16 cellular contexts compared by ENCODE assay signal in the genomic region with DNA sequence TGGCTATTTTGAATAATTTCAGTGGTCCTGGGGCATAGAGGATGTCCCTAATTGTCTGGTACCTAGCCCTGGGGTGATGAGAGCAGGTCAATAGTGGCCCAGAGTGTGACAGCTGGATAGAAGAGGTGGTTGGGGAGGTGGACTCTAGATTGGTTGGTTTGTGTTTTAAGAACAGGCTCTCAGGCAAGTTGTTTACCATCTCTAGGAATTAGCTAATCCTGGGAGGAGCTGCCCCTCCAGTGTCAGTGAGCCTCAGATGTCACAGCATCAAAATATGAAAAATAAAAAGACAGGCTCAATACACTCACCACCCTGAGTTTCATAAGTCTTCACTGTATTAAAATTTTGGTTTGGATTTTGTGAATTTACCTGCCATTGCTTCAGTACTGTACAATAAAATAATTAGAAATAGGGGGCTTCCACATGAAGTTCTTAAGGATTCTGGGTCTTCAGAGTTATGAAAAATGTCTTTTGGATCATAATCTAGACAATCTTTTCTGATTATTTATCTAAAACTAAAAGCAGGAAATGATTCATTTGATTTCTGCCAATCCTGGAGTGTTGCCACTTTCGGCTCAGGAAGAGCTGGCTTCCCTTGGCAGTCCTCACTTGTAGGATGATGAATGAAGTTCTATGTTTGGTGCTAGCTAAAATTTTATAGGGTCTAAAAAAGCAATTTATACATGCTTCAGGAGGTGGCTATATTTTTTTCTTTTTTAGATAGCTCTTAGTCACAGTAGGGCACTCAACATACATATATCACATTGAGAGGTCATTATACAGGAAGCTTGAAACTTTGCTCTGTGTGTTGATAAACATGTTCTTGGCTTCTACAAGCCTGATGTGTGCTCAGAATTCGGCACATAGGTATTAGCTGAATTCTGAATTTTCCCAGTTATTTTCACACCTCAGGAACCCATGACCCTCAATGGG.
A peak's percentile ranks its signal among the peaks of the same experiment; 100 is the strongest.
DNase-seq lines count a peak whose midpoint lies in the region; ATAC-seq and TF ChIP-seq lines count a peak whose summit lies in the region.
"Had no signal": no experiment of that assay in that cellular context is flagged by ENCODE, and none has a peak within 500 bp of the region (broad histone marks: within the 10 kb centered on the region; RNA-seq: fewer than 3 reads in every experiment).

No MANE protein-coding gene starts in this region.

- TF ChIP-seq CTCF in ovary (IDR thresholded peaks at IDR 0.05), result no peak

- TF ChIP-seq POLR2A in ovary (IDR thresholded peaks at IDR 0.05), result no peak

- no peak for TF ChIP-seq EP300 in ovary (IDR thresholded peaks at IDR 0.05)

- no peaks in the 10 kb centered on the region for H3K4me1 ChIP-seq in ovary (ENCODE audit: insufficient read depth)
- H3K4me1 ChIP-seq: parathyroid adenoma had no signal

- WGBS in ovary, 3 donors, result 65 to 72% (median 68%) methylated on average over 2 of the region's 2 CpGs

- no peak overlapping the region for H3K27ac ChIP-seq in ovary
- H3K27ac ChIP-seq: 22Rv1, parathyroid adenoma, upper lobe of right lung had no signal

- no peak overlapping the region for H3K4me3 ChIP-seq in ovary
- H3K4me3 ChIP-seq: upper lobe of right lung had no signal

- ATAC-seq in GM18868 (IDR thresholded peaks at IDR 0.05; ENCODE audit: unreplicated experiment), result no peak
- ATAC-seq: upper lobe of right lung had no signal

- DNase-seq in DMS153 (lab: John Stamatoyannopoulos, UW) (peak; percentile 1), DMS153 treated with DMSO at 0.1 percent for 48 hours (lab: John Stamatoyannopoulos, UW; ENCODE audit: unreplicated experiment) (no peak), astrocyte of the hippocampus (ENCODE audit: low read depth, low spot score) (peak; percentile 19), iris pigment epithelial cell (ENCODE audit: low read depth) (peak; percentile 38), superior temporal gyrus (ENCODE audit: extremely low spot score) (peak; percentile 69), ovary (no peak), activated T-cell treated with anti-CD3 and anti-CD28 coated beads for 4 hours (no peak)
- DNase-seq: activated effector memory CD4-positive, alpha-beta T cell treated with Interleukin-2 at 50 U/mL for 16 hours; CD4-positive, CD25-positive, alpha-beta regulatory T cell; kidney; NCI-H2171 treated with DMSO at 0.1 percent for 48 hours; SK-N-SH; upper lobe of right lung had no signal

- H3K36me3 ChIP-seq in ovary, result no peaks in the 10 kb centered on the region
- H3K36me3 ChIP-seq: upper lobe of right lung had no signal

- H3K9me3 ChIP-seq in ovary, result no peaks in the 10 kb centered on the region
- H3K9me3 ChIP-seq: SK-N-SH, upper lobe of right lung had no signal

- no peaks in the 10 kb centered on the region for H3K27me3 ChIP-seq in ovary
- H3K27me3 ChIP-seq: upper lobe of right lung had no signal

- intact Hi-C loops in ovary (cut with DNase I), result no loop called here

Comparison
In these comparisons a context has a peak if more than half of its experiments do, and no peak if none do; other contexts are left out.
1. DNase-seq: peak in DMS153 (single experiment), astrocyte of the hippocampus (single experiment), iris pigment epithelial cell (single experiment) and superior temporal gyrus (single experiment); none in DMS153 treated with DMSO at 0.1 percent for 48 hours (single experiment), ovary (0 of 5) and activated T-cell treated with anti-CD3 and anti-CD28 coated beads for 4 hours (single experiment).